ENCODE assay signal across 1 cellular context in genomic region chr3:72582211-72582878, GRCh38.
TF ChIP-seq lines count a peak whose summit lies in the region.

No MANE protein-coding gene starts in this region.

TF ChIP-seq in HepG2, 621 proteins besides CTCF, POLR2A, EP300 and RAD21 (continued from another document):
- TF ChIP-seq, protein P1, sequence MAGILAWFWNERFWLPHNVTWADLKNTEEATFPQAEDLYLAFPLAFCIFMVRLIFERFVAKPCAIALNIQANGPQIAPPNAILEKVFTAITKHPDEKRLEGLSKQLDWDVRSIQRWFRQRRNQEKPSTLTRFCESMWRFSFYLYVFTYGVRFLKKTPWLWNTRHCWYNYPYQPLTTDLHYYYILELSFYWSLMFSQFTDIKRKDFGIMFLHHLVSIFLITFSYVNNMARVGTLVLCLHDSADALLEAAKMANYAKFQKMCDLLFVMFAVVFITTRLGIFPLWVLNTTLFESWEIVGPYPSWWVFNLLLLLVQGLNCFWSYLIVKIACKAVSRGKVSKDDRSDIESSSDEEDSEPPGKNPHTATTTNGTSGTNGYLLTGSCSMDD (CRISPR knock-in tag; IDR thresholded peaks at IDR 0.05), result no peak
- TF ChIP-seq SIX1 (CRISPR knock-in tag; IDR thresholded peaks at IDR 0.05; ENCODE audit: borderline replicate concordance) (no peak), TBL1XR1 (IDR thresholded peaks at IDR 0.05; ENCODE audit: borderline replicate concordance, low read length, partially characterized antibody) (no peak), MTF1 (CRISPR knock-in tag; IDR thresholded peaks at IDR 0.05) (no peak), ZNF777 (CRISPR knock-in tag; IDR thresholded peaks at IDR 0.05) (no peak), ZNF766 (CRISPR knock-in tag; IDR thresholded peaks at IDR 0.05; ENCODE audit: borderline replicate concordance) (no peak), YEATS2 (CRISPR knock-in tag; IDR thresholded peaks at IDR 0.05; ENCODE audit: borderline replicate concordance) (no peak), JARID2 (CRISPR knock-in tag; IDR thresholded peaks at IDR 0.05; ENCODE audit: insufficient replicate concordance) (no peak), ZNF670 (CRISPR knock-in tag; IDR thresholded peaks at IDR 0.05; ENCODE audit: borderline replicate concordance) (no peak), ZBTB37 (CRISPR knock-in tag; IDR thresholded peaks at IDR 0.05) (no peak), ZBTB42 (CRISPR knock-in tag; IDR thresholded peaks at IDR 0.05) (no peak), EZH2 (conservative IDR thresholded peaks at IDR 0.05; ENCODE audit: low read depth, low read length) (no peak), FOXK2 (IDR thresholded peaks at IDR 0.05) (no peak), ZNF792 (CRISPR knock-in tag; IDR thresholded peaks at IDR 0.05) (peak; percentile 72; the same call in 1 of the 2 replicates), MAFK (conservative IDR thresholded peaks at IDR 0.05 in 1 of 2, IDR thresholded peaks at IDR 0.05 in 1 of 2; ENCODE audit: low read length in 2 of 2) (no peak), SAFB2 (CRISPR knock-in tag; IDR thresholded peaks at IDR 0.05; ENCODE audit: borderline replicate concordance, low read depth) (no peak), ZNF468 (CRISPR knock-in tag; IDR thresholded peaks at IDR 0.05) (no peak), SNAI1 (CRISPR knock-in tag; IDR thresholded peaks at IDR 0.05; ENCODE audit: borderline replicate concordance) (no peak), BHLHE40 (IDR thresholded peaks at IDR 0.05; ENCODE audit: low read length) (no peak), ELF4 (CRISPR knock-in tag; IDR thresholded peaks at IDR 0.05; ENCODE audit: borderline replicate concordance) (no peak), ONECUT2 (CRISPR knock-in tag; IDR thresholded peaks at IDR 0.05) (no peak), CEBPZ (IDR thresholded peaks at IDR 0.05; ENCODE audit: low read length) (no peak), ZNF710 (CRISPR knock-in tag; IDR thresholded peaks at IDR 0.05; ENCODE audit: borderline replicate concordance) (0 out of 2 replicates have a peak, but pooled peaks have one; percentile 20), PHF20 (CRISPR knock-in tag; IDR thresholded peaks at IDR 0.05) (no peak), MIER3 (CRISPR knock-in tag; IDR thresholded peaks at IDR 0.05; ENCODE audit: borderline replicate concordance) (peak; percentile 72; the same call in 1 of the 2 replicates), ZFAT (CRISPR knock-in tag; conservative IDR thresholded peaks at IDR 0.05) (no peak), TMF1 (CRISPR knock-in tag; IDR thresholded peaks at IDR 0.05; ENCODE audit: low read depth) (no peak), ZMYM3 (CRISPR knock-in tag; IDR thresholded peaks at IDR 0.05) (peak; percentile 78), NFYB (CRISPR knock-in tag; IDR thresholded peaks at IDR 0.05) (no peak), CAMTA2 (CRISPR knock-in tag; IDR thresholded peaks at IDR 0.05; ENCODE audit: borderline replicate concordance) (no peak), FOSL1 (CRISPR knock-in tag; IDR thresholded peaks at IDR 0.05; ENCODE audit: borderline replicate concordance) (no peak), HMGXB4 (CRISPR knock-in tag; IDR thresholded peaks at IDR 0.05; ENCODE audit: borderline replicate concordance in 1 of 2, low read depth in 1 of 2) (no peak), FOXK1 (CRISPR knock-in tag; IDR thresholded peaks at IDR 0.05; ENCODE audit: borderline replicate concordance, low read depth) (0 out of 2 replicates have a peak, but pooled peaks have one; percentile 35), DBP (CRISPR knock-in tag; IDR thresholded peaks at IDR 0.05; ENCODE audit: not compliant biosample characterization) (no peak), PHF21A (CRISPR knock-in tag; IDR thresholded peaks at IDR 0.05) (peak; percentile 72), ZNF430 (CRISPR knock-in tag; IDR thresholded peaks at IDR 0.05) (no peak), MTA1 (CRISPR knock-in tag; IDR thresholded peaks at IDR 0.05; ENCODE audit: borderline replicate concordance) (no peak), KDM1A (CRISPR knock-in tag; IDR thresholded peaks at IDR 0.05) (no peak), ZNF598 (CRISPR knock-in tag; IDR thresholded peaks at IDR 0.05; ENCODE audit: borderline replicate concordance) (no peak), ZNF331 (CRISPR knock-in tag; IDR thresholded peaks at IDR 0.05) (peak; percentile 83), IKZF4 (CRISPR knock-in tag; IDR thresholded peaks at IDR 0.05; ENCODE audit: borderline replicate concordance, low read depth, not compliant biosample characterization) (no peak), GPN1 (CRISPR knock-in tag; IDR thresholded peaks at IDR 0.05; ENCODE audit: borderline replicate concordance) (no peak), AGO1 (IDR thresholded peaks at IDR 0.05; ENCODE audit: low read depth, low read length, poor library complexity, severe bottlenecking) (no peak), ZFP1 (CRISPR knock-in tag; IDR thresholded peaks at IDR 0.05) (no peak), SATB2 (CRISPR knock-in tag; IDR thresholded peaks at IDR 0.05) (no peak), ZNF251 (CRISPR knock-in tag; IDR thresholded peaks at IDR 0.05) (no peak), ZNF552 (CRISPR knock-in tag; IDR thresholded peaks at IDR 0.05; ENCODE audit: borderline replicate concordance) (no peak)
- TF ChIP-seq, protein P2, sequence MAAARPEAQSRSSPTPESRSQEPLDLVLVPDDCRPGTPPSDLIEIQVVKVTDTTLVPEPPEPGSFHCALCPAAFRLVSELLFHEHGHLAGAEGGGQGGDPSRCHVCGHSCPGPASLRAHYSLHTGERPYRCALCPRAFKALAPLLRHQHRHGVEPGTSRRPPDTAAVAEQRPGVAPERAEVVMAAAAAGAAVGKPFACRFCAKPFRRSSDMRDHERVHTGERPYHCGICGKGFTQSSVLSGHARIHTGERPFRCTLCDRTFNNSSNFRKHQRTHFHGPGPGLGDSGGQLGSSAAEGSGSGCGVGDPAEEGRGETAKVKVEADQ (CRISPR knock-in tag; IDR thresholded peaks at IDR 0.05; ENCODE audit: borderline replicate concordance), result no peak
